Comparison of ENCODE assay signal across 19 cellular contexts in genomic region chr14:104239866-104240301, GRCh38.
A peak's percentile ranks its signal among the peaks of the same experiment; 100 is the strongest.
DNase-seq lines count a peak whose midpoint lies in the region; ATAC-seq and TF ChIP-seq lines count a peak whose summit lies in the region.
"Had no signal": no experiment of that assay in that cellular context is flagged by ENCODE, and none has a peak within 500 bp of the region (broad histone marks: within the 10 kb centered on the region; RNA-seq: fewer than 3 reads in every experiment).

No MANE protein-coding gene starts in this region.

- DNase-seq in NCI-H748 (lab: John Stamatoyannopoulos, UW; ENCODE audit: unreplicated experiment) (peak; percentile 43), NCI-H748 treated with DMSO at 0.1 percent for 48 hours (lab: John Stamatoyannopoulos, UW) (no peak), RWPE2 (ENCODE audit: low spot score) (peak; percentile 35), left colon (peak in 1 of 2 donors; percentile 23), putamen (ENCODE audit: low spot score) (peak; percentile 8)
- DNase-seq in effector CD8-positive, alpha-beta T cell (lab: John Stamatoyannopoulos, UW), result no peak
- DNase-seq: activated naive CD8-positive, alpha-beta T cell treated with anti-CD3 and anti-CD28 coated beads, Interleukin-2, amount 50 U/mL, for 24 hours; erythroblast; NCI-H2171; OCI-M1; SIG-M5 had no signal

- no peak overlapping the region for H3K4me3 ChIP-seq in RWPE2 (ENCODE audit: severe bottlenecking)
- H3K4me3 ChIP-seq: gastroesophageal sphincter, pancreas had no signal

- H3K27ac ChIP-seq in RWPE2 (ENCODE audit: poor library complexity, severe bottlenecking), result no peak overlapping the region
- H3K27ac ChIP-seq: 22Rv1, gastroesophageal sphincter, pancreas had no signal

- no peaks in the 10 kb centered on the region for H3K4me1 ChIP-seq in RWPE2 (ENCODE audit: insufficient read depth, poor library complexity, severe bottlenecking)
- H3K4me1 ChIP-seq: BE2C, gastroesophageal sphincter, pancreas had no signal

- ATAC-seq in RWPE2 (ENCODE audit: low read depth) (no peak; the same call in 2 of the 3 replicates), left colon (peak; percentile 58), HG02623 (IDR thresholded peaks at IDR 0.05; ENCODE audit: unreplicated experiment) (no peak), HG02870 (IDR thresholded peaks at IDR 0.05; ENCODE audit: unreplicated experiment) (no peak)
- ATAC-seq: activated naive CD8-positive, alpha-beta T cell treated with anti-CD3 and anti-CD28 coated beads, Interleukin-2, amount 50 U/mL, for 24 hours; gastroesophageal sphincter; stimulated activated naive CD8-positive, alpha-beta T cell treated with anti-CD3 and anti-CD28 coated beads, Interleukin-15, amount 100 ng/mL, for 72 hours; T-helper 17 cell had no signal

- intact Hi-C loops in left colon (cut with DNase I, micrococcal nuclease), result no loop called here

- no peaks in the 10 kb centered on the region for H3K36me3 ChIP-seq in RWPE2 (ENCODE audit: low read depth)
- H3K36me3 ChIP-seq: gastroesophageal sphincter, pancreas had no signal

- H3K27me3 ChIP-seq in RWPE2 (ENCODE audit: insufficient read depth, poor library complexity, severe bottlenecking), result peaks cover 32% of the 10 kb centered on the region
- H3K27me3 ChIP-seq: BE2C, pancreas had no signal

- H3K9me3 ChIP-seq in RWPE2 (ENCODE audit: severe bottlenecking), result peaks cover 9% of the 10 kb centered on the region
- H3K9me3 ChIP-seq: pancreas had no signal

- TF ChIP-seq CTCF in RWPE2 (IDR thresholded peaks at IDR 0.05; ENCODE audit: poor library complexity, severe bottlenecking), result no peak

Comparison
In these comparisons a context has a peak if more than half of its experiments do, and no peak if none do; other contexts are left out.
1. DNase-seq: peak in NCI-H748 (single experiment), RWPE2 (single experiment) and putamen (single experiment); none in NCI-H748 treated with DMSO at 0.1 percent for 48 hours (single experiment) and effector CD8-positive, alpha-beta T cell (single experiment).